ENCODE assay signal across 1 cellular context in genomic region chr1:40310983-40311642, GRCh38.
TF ChIP-seq lines count a peak whose summit lies in the region.

No MANE protein-coding gene starts in this region.

TF ChIP-seq in GM23338, 12 proteins besides CTCF, POLR2A, EP300 and RAD21 (continued from another document):
- TF ChIP-seq ZNF462 (CRISPR knock-in tag; IDR thresholded peaks at IDR 0.05) (no peak), EZH2phosphoT487 (IDR thresholded peaks at IDR 0.05; ENCODE audit: unreplicated experiment) (no peak), CREB1 (CRISPR knock-in tag; IDR thresholded peaks at IDR 0.05; ENCODE audit: low read depth) (no peak), EZH2 (IDR thresholded peaks at IDR 0.05; ENCODE audit: low read depth, unreplicated experiment) (no peak)
